ENCODE assay signal across 9 cellular contexts in genomic region chr4:190118519-190118918, GRCh38. TPM values are rescaled to one million over a fixed set of nuclear protein-coding genes. Genes with fewer than 3 reads are reported as not detected.
"Had no signal": no experiment of that assay in that cellular context is flagged by ENCODE, and none has a peak within 500 bp of the region (broad histone marks: within the 10 kb centered on the region; RNA-seq: fewer than 3 reads in every experiment).

No MANE protein-coding gene starts in this region.

RNA-seq across cellular contexts. Expression of gene DBET, which starts 54.2 kb away (rescaled TPM):
- total RNA-seq: LHCN-M2, MCF 10A, OCI-LY7, PC-9, Right ventricle myocardium inferior, RPMI7951, SJCRH30, SK-MEL-5 had no signal

RNA-seq across cellular contexts. Expression of gene DUX4, which starts 55.1 kb away (rescaled TPM):
- total RNA-seq: LHCN-M2, MCF 10A, NCI-H460, OCI-LY7, PC-9, Right ventricle myocardium inferior, RPMI7951, SJCRH30, SK-MEL-5 had no signal
